ENCODE assay signal across 1 cellular context in genomic region chr4:113057891-113058290, GRCh38.
TF ChIP-seq lines count a peak whose summit lies in the region.

No MANE protein-coding gene starts in this region.

TF ChIP-seq in GM23338, 12 proteins besides CTCF, POLR2A, EP300 and RAD21 (continued from another document):
- TF ChIP-seq, protein P1, sequence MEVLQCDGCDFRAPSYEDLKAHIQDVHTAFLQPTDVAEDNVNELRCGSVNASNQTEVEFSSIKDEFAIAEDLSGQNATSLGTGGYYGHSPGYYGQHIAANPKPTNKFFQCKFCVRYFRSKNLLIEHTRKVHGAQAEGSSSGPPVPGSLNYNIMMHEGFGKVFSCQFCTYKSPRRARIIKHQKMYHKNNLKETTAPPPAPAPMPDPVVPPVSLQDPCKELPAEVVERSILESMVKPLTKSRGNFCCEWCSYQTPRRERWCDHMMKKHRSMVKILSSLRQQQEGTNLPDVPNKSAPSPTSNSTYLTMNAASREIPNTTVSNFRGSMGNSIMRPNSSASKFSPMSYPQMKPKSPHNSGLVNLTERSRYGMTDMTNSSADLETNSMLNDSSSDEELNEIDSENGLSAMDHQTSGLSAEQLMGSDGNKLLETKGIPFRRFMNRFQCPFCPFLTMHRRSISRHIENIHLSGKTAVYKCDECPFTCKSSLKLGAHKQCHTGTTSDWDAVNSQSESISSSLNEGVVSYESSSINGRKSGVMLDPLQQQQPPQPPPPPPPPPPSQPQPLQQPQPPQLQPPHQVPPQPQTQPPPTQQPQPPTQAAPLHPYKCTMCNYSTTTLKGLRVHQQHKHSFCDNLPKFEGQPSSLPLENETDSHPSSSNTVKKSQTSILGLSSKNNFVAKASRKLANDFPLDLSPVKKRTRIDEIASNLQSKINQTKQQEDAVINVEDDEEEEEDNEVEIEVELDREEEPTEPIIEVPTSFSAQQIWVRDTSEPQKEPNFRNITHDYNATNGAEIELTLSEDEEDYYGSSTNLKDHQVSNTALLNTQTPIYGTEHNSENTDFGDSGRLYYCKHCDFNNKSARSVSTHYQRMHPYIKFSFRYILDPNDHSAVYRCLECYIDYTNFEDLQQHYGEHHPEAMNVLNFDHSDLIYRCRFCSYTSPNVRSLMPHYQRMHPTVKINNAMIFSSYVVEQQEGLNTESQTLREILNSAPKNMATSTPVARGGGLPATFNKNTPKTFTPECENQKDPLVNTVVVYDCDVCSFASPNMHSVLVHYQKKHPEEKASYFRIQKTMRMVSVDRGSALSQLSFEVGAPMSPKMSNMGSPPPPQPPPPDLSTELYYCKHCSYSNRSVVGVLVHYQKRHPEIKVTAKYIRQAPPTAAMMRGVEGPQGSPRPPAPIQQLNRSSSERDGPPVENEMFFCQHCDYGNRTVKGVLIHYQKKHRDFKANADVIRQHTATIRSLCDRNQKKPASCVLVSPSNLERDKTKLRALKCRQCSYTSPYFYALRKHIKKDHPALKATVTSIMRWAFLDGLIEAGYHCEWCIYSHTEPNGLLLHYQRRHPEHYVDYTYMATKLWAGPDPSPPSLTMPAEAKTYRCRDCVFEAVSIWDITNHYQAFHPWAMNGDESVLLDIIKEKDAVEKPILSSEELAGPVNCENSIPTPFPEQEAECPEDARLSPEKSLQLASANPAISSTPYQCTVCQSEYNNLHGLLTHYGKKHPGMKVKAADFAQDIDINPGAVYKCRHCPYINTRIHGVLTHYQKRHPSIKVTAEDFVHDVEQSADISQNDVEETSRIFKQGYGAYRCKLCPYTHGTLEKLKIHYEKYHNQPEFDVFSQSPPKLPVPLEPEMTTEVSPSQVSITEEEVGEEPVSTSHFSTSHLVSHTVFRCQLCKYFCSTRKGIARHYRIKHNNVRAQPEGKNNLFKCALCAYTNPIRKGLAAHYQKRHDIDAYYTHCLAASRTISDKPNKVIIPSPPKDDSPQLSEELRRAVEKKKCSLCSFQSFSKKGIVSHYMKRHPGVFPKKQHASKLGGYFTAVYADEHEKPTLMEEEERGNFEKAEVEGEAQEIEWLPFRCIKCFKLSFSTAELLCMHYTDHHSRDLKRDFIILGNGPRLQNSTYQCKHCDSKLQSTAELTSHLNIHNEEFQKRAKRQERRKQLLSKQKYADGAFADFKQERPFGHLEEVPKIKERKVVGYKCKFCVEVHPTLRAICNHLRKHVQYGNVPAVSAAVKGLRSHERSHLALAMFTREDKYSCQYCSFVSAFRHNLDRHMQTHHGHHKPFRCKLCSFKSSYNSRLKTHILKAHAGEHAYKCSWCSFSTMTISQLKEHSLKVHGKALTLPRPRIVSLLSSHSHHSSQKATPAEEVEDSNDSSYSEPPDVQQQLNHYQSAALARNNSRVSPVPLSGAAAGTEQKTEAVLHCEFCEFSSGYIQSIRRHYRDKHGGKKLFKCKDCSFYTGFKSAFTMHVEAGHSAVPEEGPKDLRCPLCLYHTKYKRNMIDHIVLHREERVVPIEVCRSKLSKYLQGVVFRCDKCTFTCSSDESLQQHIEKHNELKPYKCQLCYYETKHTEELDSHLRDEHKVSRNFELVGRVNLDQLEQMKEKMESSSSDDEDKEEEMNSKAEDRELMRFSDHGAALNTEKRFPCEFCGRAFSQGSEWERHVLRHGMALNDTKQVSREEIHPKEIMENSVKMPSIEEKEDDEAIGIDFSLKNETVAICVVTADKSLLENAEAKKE (CRISPR knock-in tag; IDR thresholded peaks at IDR 0.05) = no peak
- TF ChIP-seq EZH2 (IDR thresholded peaks at IDR 0.05; ENCODE audit: low read depth, unreplicated experiment) (no peak), POLR2AphosphoS5 (IDR thresholded peaks at IDR 0.05; ENCODE audit: low read depth) (no peak), CREB1 (CRISPR knock-in tag; IDR thresholded peaks at IDR 0.05; ENCODE audit: low read depth) (no peak)
- TF ChIP-seq, protein P2, sequence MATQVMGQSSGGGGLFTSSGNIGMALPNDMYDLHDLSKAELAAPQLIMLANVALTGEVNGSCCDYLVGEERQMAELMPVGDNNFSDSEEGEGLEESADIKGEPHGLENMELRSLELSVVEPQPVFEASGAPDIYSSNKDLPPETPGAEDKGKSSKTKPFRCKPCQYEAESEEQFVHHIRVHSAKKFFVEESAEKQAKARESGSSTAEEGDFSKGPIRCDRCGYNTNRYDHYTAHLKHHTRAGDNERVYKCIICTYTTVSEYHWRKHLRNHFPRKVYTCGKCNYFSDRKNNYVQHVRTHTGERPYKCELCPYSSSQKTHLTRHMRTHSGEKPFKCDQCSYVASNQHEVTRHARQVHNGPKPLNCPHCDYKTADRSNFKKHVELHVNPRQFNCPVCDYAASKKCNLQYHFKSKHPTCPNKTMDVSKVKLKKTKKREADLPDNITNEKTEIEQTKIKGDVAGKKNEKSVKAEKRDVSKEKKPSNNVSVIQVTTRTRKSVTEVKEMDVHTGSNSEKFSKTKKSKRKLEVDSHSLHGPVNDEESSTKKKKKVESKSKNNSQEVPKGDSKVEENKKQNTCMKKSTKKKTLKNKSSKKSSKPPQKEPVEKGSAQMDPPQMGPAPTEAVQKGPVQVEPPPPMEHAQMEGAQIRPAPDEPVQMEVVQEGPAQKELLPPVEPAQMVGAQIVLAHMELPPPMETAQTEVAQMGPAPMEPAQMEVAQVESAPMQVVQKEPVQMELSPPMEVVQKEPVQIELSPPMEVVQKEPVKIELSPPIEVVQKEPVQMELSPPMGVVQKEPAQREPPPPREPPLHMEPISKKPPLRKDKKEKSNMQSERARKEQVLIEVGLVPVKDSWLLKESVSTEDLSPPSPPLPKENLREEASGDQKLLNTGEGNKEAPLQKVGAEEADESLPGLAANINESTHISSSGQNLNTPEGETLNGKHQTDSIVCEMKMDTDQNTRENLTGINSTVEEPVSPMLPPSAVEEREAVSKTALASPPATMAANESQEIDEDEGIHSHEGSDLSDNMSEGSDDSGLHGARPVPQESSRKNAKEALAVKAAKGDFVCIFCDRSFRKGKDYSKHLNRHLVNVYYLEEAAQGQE (IDR thresholded peaks at IDR 0.05; ENCODE audit: unreplicated experiment) = no peak
